In the genomic region with DNA sequence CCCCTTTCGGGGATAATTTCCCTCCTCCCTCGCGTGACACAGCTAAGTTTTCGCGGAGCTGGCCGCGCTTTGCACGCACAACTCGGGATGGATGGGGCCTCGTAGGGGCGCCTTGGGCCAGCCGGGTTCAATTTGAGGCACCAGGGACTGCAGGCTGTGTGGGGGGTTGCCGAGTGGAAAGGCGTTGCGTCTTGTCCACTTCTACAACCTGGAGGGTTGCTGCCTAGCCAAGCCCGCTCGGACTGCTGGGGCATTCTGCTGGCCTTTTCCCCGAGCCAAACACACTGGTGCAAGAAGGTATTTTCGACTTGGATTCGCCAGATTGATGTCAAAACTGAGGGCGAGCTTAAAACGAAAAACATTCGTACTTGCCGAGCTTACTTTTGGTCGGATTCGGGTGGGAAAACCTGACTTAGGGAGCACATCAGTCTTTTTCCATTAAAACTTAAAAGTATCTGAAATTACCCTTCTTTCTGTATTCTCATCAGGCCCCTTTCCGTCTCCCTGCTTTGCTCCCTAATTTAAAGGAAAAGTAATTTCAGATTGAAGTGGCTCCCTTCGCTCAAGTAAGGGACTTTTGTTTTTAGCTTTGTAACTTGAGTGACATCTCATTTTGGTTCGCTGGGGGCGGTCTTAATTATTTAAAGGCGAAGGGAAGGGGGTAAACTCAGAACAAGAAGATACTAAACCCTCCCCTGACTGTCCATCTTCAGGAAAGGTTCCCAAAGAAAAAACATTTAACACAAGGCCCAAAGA, we compare ENCODE assay signal across 10 cellular contexts. TPM values are rescaled to one million over a fixed set of nuclear protein-coding genes. Genes with fewer than 3 reads are reported as not detected.
DNase-seq lines count a peak whose midpoint lies in the region; ATAC-seq, FAIRE-seq and TF ChIP-seq lines count a peak whose summit lies in the region.
"Had no signal": no experiment of that assay in that cellular context is flagged by ENCODE, and none has a peak within 500 bp of the region (broad histone marks: within the 10 kb centered on the region; RNA-seq: fewer than 3 reads in every experiment).

No MANE protein-coding gene starts in this region.

- TF ChIP-seq RAD21 in GM12878 (IDR thresholded peaks at IDR 0.05; ENCODE audit: insufficient read depth, low read depth, low read length) (no peak), HepG2 (CRISPR knock-in tag; IDR thresholded peaks at IDR 0.05) (no peak)

- SMC1A ChIA-PET in GM12878 (lab: Charles Lee; ENCODE audit: uncharacterized antibody, unreplicated experiment), result interaction anchor here (0.8 kb wide), 1 partner anchor 780 kb away, joined by 3 read pairs; no protein-coding TSS in a partner anchor

- BruUV-seq in GM12878 (replicated peaks; lab: Mats Ljungman, UMichigan), result no TSS peak
- BruUV-seq in HepG2 (replicated peaks; lab: Mats Ljungman, UMichigan), result TSS peak; percentile 70

- H3K4me1 ChIP-seq in GM12878 (ENCODE audit: control insufficient read depth, insufficient read depth, low read length) (no peaks in the 10 kb centered on the region), HepG2 (ENCODE audit: insufficient read depth, low read length) (peaks cover 53% of the 10 kb centered on the region), upper lobe of left lung (peaks cover 0 to 33% (median 14%) of the 10 kb centered on the region in 4 donors)

- intact Hi-C loops in GM12878 (cut with micrococcal nuclease; ENCODE audit: unreplicated experiment) (no loop called here), HepG2 (cut with micrococcal nuclease; ENCODE audit: unreplicated experiment) (loop anchor here (2.0 to 5.0 kb wide), 3 partner anchors 45 to 1103 kb away; no protein-coding TSS in a partner anchor)

- H2AFZ ChIP-seq in GM12878 (ENCODE audit: control insufficient read depth, low read depth, low read length) (no peak overlapping the region), HepG2 (ENCODE audit: low read length) (no peak overlapping the region)

- TF ChIP-seq EP300 in GM12878 (IDR thresholded peaks at IDR 0.05; ENCODE audit: borderline replicate concordance in 1 of 2, control insufficient read depth in 1 of 2, low read depth in 2 of 2, low read length in 2 of 2) (no peak), HepG2 (IDR thresholded peaks at IDR 0.05; ENCODE audit: low read depth in 2 of 2, low read length in 2 of 2) (no peak), HepG2 (CRISPR knock-in tag; IDR thresholded peaks at IDR 0.05; ENCODE audit: borderline replicate concordance) (no peak), upper lobe of left lung (IDR thresholded peaks at IDR 0.05) (peak in 1 of 4 donors; percentile 50)

- H3K36me3 ChIP-seq in GM12878 (ENCODE audit: control insufficient read depth in 2 of 2, insufficient read depth in 2 of 2, low read length in 1 of 2) (no peaks in the 10 kb centered on the region), HepG2 (replicated peaks in 1 of 2; ENCODE audit: control insufficient read depth in 1 of 2, insufficient read depth in 2 of 2, low read length in 2 of 2) (peaks cover 14 to 29% of the 10 kb centered on the region in 2 experiments; a peak in 4 of 5 replicates), upper lobe of left lung (peaks cover 0 to 33% (median 4%) of the 10 kb centered on the region in 4 donors)

- H3K9ac ChIP-seq in GM12878 (ENCODE audit: control insufficient read depth, insufficient read depth, low read length) (no peak overlapping the region), HepG2 (ENCODE audit: insufficient read depth, low read depth, low read length) (peak overlapping the region; percentile 69)

- WGBS in GM12878 (ENCODE audit: insufficient coverage, insufficient replicate concordance, low lambda C conversion rate, missing lambda C conversion rate), result 9% methylated on average over 31 of the region's 31 CpGs
- 2% methylated on average over 22 of the region's 31 CpGs for WGBS in HepG2 (ENCODE audit: low lambda C conversion rate)
- 11 to 13% methylated on average over 14 to 30 of the region's 31 CpGs for WGBS in upper lobe of left lung, 2 donors

- TF ChIP-seq POLR2A in GM12878 (IDR thresholded peaks at IDR 0.05; ENCODE audit: low read depth, low read length) (no peak), HepG2 (IDR thresholded peaks at IDR 0.05; ENCODE audit: insufficient read depth in 1 of 2, low read depth in 2 of 2, low read length in 2 of 2) (no peak), upper lobe of left lung (IDR thresholded peaks at IDR 0.05) (peak in 1 of 4 donors; percentile 10)

- H3K4me3 ChIP-seq in GM12878, result no peak overlapping the region
- peak overlapping the region; percentile 52 to 81 (median 54) for H3K4me3 ChIP-seq in HepG2 (replicated peaks in 1 of 3; ENCODE audit: insufficient read depth in 1 of 3, low read depth in 2 of 3, low read length in 3 of 3)
- peak overlapping the region in 3 of 4 donors; percentile 31 to 61 (median 47) for H3K4me3 ChIP-seq in upper lobe of left lung

- in situ Hi-C loops in GM12878 (cut with MboI), result loop anchor here (10.0 kb wide), 1 partner anchor 965 kb away; no protein-coding TSS in a partner anchor
- in situ Hi-C loops in HepG2 (cut with HindIII; ENCODE audit: extremely low pct_ligation_motif_present, low pct_unique_long_range_greater_than_20kb), result loop anchor here (5.0 to 25.0 kb wide), 7 partner anchors 42 to 1243 kb away; no protein-coding TSS in a partner anchor

- H3K27ac ChIP-seq in GM12878 (ENCODE audit: control insufficient read depth, insufficient read depth) (no peak overlapping the region), HepG2 (ENCODE audit: extremely low read length, insufficient read depth, low read length) (peak overlapping the region; percentile 67), upper lobe of left lung (peak overlapping the region; percentile 81 to 94 (median 89))

- H3K9me3 ChIP-seq in GM12878 (replicated peaks; ENCODE audit: control insufficient read depth, insufficient read depth, low read length) (no peaks in the 10 kb centered on the region), HepG2 (ENCODE audit: low read length) (no peaks in the 10 kb centered on the region), upper lobe of left lung (no peaks in the 10 kb centered on the region)

- ATAC-seq in GM12878 (no peak), HepG2 (peak; percentile 20), upper lobe of left lung (ENCODE audit: low FRiP score in 2 of 2) (no peak), GM18907 (IDR thresholded peaks at IDR 0.05; ENCODE audit: unreplicated experiment) (no peak)

- DNase-seq in NCI-H82 (lab: John Stamatoyannopoulos, UW) (peak; percentile 11), NCI-H82 treated with DMSO at 0.1 percent for 48 hours (lab: John Stamatoyannopoulos, UW; ENCODE audit: unreplicated experiment) (no peak), GM12878 (ENCODE audit: low read depth, low spot score) (no peak), HepG2 (ENCODE audit: low spot score) (peak; percentile 42), upper lobe of left lung (no peak), RCC 7860 (ENCODE audit: low spot score) (no peak), NCI-H146 (lab: John Stamatoyannopoulos, UW) (no peak)
- DNase-seq: NCI-H2029 treated with DMSO at 0.1 percent for 48 hours had no signal

- peaks cover 5 to 7% of the 10 kb centered on the region in 2 experiments for H3K27me3 ChIP-seq in GM12878 (replicated peaks in 1 of 2; ENCODE audit: control insufficient read depth in 2 of 2, insufficient read depth in 2 of 2, low read length in 1 of 2)
- H3K27me3 ChIP-seq in HepG2 (ENCODE audit: control insufficient read depth in 1 of 2, insufficient read depth in 2 of 2, low read length in 2 of 2), result no peaks in the 10 kb centered on the region
- H3K27me3 ChIP-seq in upper lobe of left lung, result peaks cover 0 to 42% (median 13%) of the 10 kb centered on the region in 4 donors

- POLR2A ChIA-PET in GM12878 (lab: Charles Lee), result interaction anchor here (0.6 kb wide), 1 partner anchor 625 kb away, joined by 3 read pairs; no protein-coding TSS in a partner anchor
- POLR2A ChIA-PET in HepG2 (lab: Yijun Ruan, JAX), result interaction anchor here (0.9 to 8.2 kb wide), 7 partner anchors 9 to 754 kb away, joined by 4 to 101 read pairs (median 16); partner anchors contain the start of gene TBX3

- H3K79me2 ChIP-seq in GM12878 (ENCODE audit: control insufficient read depth, insufficient read depth, low read length) (no peaks in the 10 kb centered on the region), HepG2 (ENCODE audit: insufficient read depth, low read length) (peaks cover 11% of the 10 kb centered on the region)

- RAD21 ChIA-PET in GM12878 (lab: Charles Lee; ENCODE audit: unreplicated experiment), result interaction anchor here (1.2 kb wide), 1 partner anchor 728 kb away, joined by 3 read pairs; no protein-coding TSS in a partner anchor

- FAIRE-seq in GM12878 (lab: Jason Lieb, UNC), result no peak
- FAIRE-seq in HepG2 (lab: Jason Lieb, UNC), result peak; percentile 60
- no peak for FAIRE-seq in RCC 7860 (lab: Jason Lieb, UNC)
- FAIRE-seq: A204.1 had no signal

- TF ChIP-seq CTCF in GM12878 (IDR thresholded peaks at IDR 0.05 in 2 of 3, conservative IDR thresholded peaks at IDR 0.05 in 1 of 3; ENCODE audit: control insufficient read depth in 2 of 3, extremely low read depth in 1 of 3, insufficient read depth in 1 of 3, low read depth in 3 of 3, low read length in 3 of 3), result no peak
- TF ChIP-seq CTCF in HepG2 (CRISPR knock-in tag; IDR thresholded peaks at IDR 0.05), result no peak
- no peak for TF ChIP-seq CTCF in upper lobe of left lung (IDR thresholded peaks at IDR 0.05)

- H3K4me2 ChIP-seq in GM12878 (ENCODE audit: control insufficient read depth, insufficient read depth) (no peak overlapping the region), HepG2 (ENCODE audit: low read depth, low read length) (peak overlapping the region; percentile 87)

- no peaks in the 10 kb centered on the region for H4K20me1 ChIP-seq in GM12878 (ENCODE audit: control insufficient read depth, insufficient read depth)
- peaks cover 13% of the 10 kb centered on the region; the same call in 1 of the 2 replicates for H4K20me1 ChIP-seq in HepG2 (ENCODE audit: insufficient read depth, low read length)

- CTCF ChIA-PET in GM12878 (lab: Yijun Ruan, JAX), result interaction anchor here (0.6 kb wide), 1 partner anchor 1080 kb away, joined by 3 read pairs; no protein-coding TSS in a partner anchor
- CTCF ChIA-PET in HepG2 (lab: Yijun Ruan, JAX; ENCODE audit: low intra/inter-chr PET ratio, low total read pairs), result no interaction called here

RNA-seq across cellular contexts. Expression of gene TBX3, which starts 14.3 kb away (rescaled TPM):
- total RNA-seq in GM12878 (2013; cell fraction: nucleolus; rRNA removed), result not detected in 2 replicates
- total RNA-seq in GM12878 (2014; rRNA removed) (not detected in 2 replicates), GM12878 (2014; rRNA removed; fragmentation: Illumina TruSeq; extraction: Trizol) (not detected in 2 replicates), GM12878 (2021) (0.11 and 0.28 TPM in 2 replicates), HepG2 (2016; rRNA removed; fragmentation: Illumina TruSeq; extraction: Trizol) (17.2 and 27.1 TPM in 2 replicates), upper lobe of left lung (100 to 1,000 TPM in 1 of 6 donors, 10 to 100 TPM in 5; 29.5 to 107 (median 36.2) TPM)
- polyA plus RNA-seq in GM12878 (2011; ENCODE audit: low read depth), result not detected
- polyA plus RNA-seq in GM12878 (2011; rRNA removed) (0.01 and 0.08 TPM in 2 replicates), GM12878 (2014; fragmentation: Illumina TruSeq; extraction: Trizol) (not detected in 2 replicates), GM12878 (2014; fragmentation: Nextera tagmentation; extraction: Ambion mirVana) (not detected), GM12878 (2014; rRNA removed) (not detected in 2 replicates), GM12878 (2016; fragmentation: Nextera tagmentation; extraction: Ambion mirVana) (under 1 TPM in 1 of 2 experiments, not detected in 1; 0.04 TPM), HepG2 (2011; rRNA removed) (38.1 and 42.4 TPM in 2 replicates)
- 0.07 TPM in 1 of 2 replicates, not detected in the other for polyA plus RNA-seq in GM12878 (2011; cell fraction: cytosol; rRNA removed)
- polyA plus RNA-seq in GM12878 (2011; cell fraction: nucleus; rRNA removed), result 0.06 and 0.18 TPM in 2 replicates
- polyA plus RNA-seq in GM12878 (2012), result not detected in 2 replicates
- not detected in 2 replicates for polyA minus RNA-seq in GM12878 (2011; rRNA and poly(A)+ RNA removed)
- polyA minus RNA-seq in GM12878 (2011; cell fraction: cytosol; rRNA and poly(A)+ RNA removed), result 0.27 and 0.42 TPM in 2 replicates
- polyA minus RNA-seq in GM12878 (2011; cell fraction: nucleus; rRNA and poly(A)+ RNA removed), result 0.12 and 0.86 TPM in 2 replicates
- total RNA-seq in HepG2 (2016; cell fraction: cytosol; rRNA removed; fragmentation: Illumina TruSeq; extraction: Trizol; ENCODE audit: low read depth), result 3.5 and 4.1 TPM in 2 replicates
- total RNA-seq in HepG2 (2016; cell fraction: insoluble cytoplasmic fraction; rRNA removed; fragmentation: Illumina TruSeq; extraction: Trizol), result 13.7 and 27.3 TPM in 2 replicates
- total RNA-seq in HepG2 (2016; cell fraction: membrane; rRNA removed; fragmentation: Illumina TruSeq; extraction: Trizol), result 9.0 and 9.4 TPM in 2 replicates
- total RNA-seq in HepG2 (2016; cell fraction: nucleus; rRNA removed; fragmentation: Illumina TruSeq; extraction: Trizol), result 39.2 and 46.8 TPM in 2 replicates
- 12.5 and 15.0 TPM in 2 replicates for polyA plus RNA-seq in HepG2 (2011; cell fraction: cytosol; rRNA removed)
- 179 and 200 TPM in 2 replicates for polyA plus RNA-seq in HepG2 (2011; cell fraction: nucleus; rRNA removed)
- polyA plus RNA-seq in HepG2 (2012), result 34.8 and 37.9 TPM in 2 replicates
- 1.0 and 1.1 TPM in 2 replicates for polyA plus RNA-seq in HepG2 (2016; cell fraction: cytosol; fragmentation: Illumina TruSeq; extraction: Trizol; ENCODE audit: low read depth)
- 16.8 and 21.4 TPM in 2 replicates for polyA plus RNA-seq in HepG2 (2016; cell fraction: insoluble cytoplasmic fraction; fragmentation: Illumina TruSeq; extraction: Trizol; ENCODE audit: low read depth)
- polyA plus RNA-seq in HepG2 (2016; cell fraction: membrane; fragmentation: Illumina TruSeq; extraction: Trizol; ENCODE audit: low read depth), result 3.9 and 4.1 TPM in 2 replicates
- 123 and 124 TPM in 2 replicates for polyA plus RNA-seq in HepG2 (2016; cell fraction: nucleus; fragmentation: Illumina TruSeq; extraction: Trizol; ENCODE audit: insufficient read depth, low read depth)
- 41.2 and 72.3 TPM in 2 replicates for polyA minus RNA-seq in HepG2 (2011; rRNA and poly(A)+ RNA removed; ENCODE audit: low replicate concordance)
- 22.2 and 24.4 TPM in 2 replicates for polyA minus RNA-seq in HepG2 (2011; cell fraction: cytosol; rRNA and poly(A)+ RNA removed)
- polyA minus RNA-seq in HepG2 (2011; cell fraction: nucleus; rRNA and poly(A)+ RNA removed), result 128 and 133 TPM in 2 replicates

Comparison
In these comparisons a context has a peak if more than half of its experiments do, and no peak if none do; other contexts are left out.
1. DNase-seq: peak in NCI-H82 (single experiment) and HepG2 (single experiment); none in NCI-H82 treated with DMSO at 0.1 percent for 48 hours (single experiment), GM12878 (single experiment), upper lobe of left lung (0 of 2), RCC 7860 (single experiment) and NCI-H146 (single experiment).